ENCODE assay signal across 1 cellular context in the genomic region with DNA sequence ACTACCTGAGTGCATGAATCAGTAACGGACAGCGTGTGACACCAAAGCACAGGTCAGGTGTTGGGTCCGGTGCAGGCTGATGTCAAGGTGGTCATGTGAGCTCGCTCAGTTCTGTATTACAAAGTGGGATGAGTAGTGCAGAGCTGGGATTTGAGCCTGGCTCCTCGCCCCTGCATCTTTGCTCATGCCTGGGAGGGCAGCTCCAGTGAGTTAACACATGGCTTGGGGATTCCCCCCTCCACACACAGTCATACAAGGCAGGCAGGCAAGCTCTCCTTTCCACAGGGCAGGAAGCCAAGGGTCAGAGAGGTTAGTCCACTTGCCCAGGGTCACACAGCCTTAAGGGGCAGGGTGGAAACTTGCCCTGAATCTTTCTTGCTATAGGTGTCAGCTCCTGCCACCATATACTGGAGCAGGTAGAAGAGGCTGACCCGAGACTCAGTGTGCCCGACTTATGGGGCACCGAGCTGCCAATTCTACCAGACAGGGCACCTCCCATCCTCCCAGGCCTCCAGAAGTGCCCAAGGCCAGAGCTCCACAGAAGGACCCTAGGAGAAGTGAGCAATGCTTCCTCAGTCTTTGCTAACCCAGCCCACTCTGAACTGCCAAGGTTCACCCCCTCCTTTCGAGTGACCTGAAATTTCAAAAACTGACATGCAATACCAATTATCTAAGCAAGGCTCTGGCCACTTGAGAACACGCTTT.
A peak's percentile ranks its signal among the peaks of the same experiment; 100 is the strongest.
TF ChIP-seq lines count a peak whose summit lies in the region.

No MANE protein-coding gene starts in this region.

TF ChIP-seq in GM12878, 131 proteins besides CTCF, POLR2A, EP300 and RAD21:
- TF ChIP-seq, protein P1, sequence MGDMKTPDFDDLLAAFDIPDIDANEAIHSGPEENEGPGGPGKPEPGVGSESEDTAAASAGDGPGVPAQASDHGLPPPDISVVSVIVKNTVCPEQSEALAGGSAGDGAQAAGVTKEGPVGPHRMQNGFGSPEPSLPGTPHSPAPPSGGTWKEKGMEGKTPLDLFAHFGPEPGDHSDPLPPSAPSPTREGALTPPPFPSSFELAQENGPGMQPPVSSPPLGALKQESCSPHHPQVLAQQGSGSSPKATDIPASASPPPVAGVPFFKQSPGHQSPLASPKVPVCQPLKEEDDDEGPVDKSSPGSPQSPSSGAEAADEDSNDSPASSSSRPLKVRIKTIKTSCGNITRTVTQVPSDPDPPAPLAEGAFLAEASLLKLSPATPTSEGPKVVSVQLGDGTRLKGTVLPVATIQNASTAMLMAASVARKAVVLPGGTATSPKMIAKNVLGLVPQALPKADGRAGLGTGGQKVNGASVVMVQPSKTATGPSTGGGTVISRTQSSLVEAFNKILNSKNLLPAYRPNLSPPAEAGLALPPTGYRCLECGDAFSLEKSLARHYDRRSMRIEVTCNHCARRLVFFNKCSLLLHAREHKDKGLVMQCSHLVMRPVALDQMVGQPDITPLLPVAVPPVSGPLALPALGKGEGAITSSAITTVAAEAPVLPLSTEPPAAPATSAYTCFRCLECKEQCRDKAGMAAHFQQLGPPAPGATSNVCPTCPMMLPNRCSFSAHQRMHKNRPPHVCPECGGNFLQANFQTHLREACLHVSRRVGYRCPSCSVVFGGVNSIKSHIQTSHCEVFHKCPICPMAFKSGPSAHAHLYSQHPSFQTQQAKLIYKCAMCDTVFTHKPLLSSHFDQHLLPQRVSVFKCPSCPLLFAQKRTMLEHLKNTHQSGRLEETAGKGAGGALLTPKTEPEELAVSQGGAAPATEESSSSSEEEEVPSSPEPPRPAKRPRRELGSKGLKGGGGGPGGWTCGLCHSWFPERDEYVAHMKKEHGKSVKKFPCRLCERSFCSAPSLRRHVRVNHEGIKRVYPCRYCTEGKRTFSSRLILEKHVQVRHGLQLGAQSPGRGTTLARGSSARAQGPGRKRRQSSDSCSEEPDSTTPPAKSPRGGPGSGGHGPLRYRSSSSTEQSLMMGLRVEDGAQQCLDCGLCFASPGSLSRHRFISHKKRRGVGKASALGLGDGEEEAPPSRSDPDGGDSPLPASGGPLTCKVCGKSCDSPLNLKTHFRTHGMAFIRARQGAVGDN (IDR thresholded peaks at IDR 0.05), result no peak
- TF ChIP-seq ZZZ3 (IDR thresholded peaks at IDR 0.05; ENCODE audit: control insufficient read depth, insufficient read length, low read depth) (no peak), NFIC (IDR thresholded peaks at IDR 0.05; ENCODE audit: low read depth, low read length) (peak; percentile 26; the same call in 1 of the 2 replicates), SMAD1 (IDR thresholded peaks at IDR 0.05; ENCODE audit: low read depth, partially characterized antibody) (no peak), NFYA (IDR thresholded peaks at IDR 0.05; ENCODE audit: borderline replicate concordance, low read depth, low read length) (no peak), CEBPZ (IDR thresholded peaks at IDR 0.05; ENCODE audit: low read depth, low read length) (no peak), NR2F1 (conservative IDR thresholded peaks at IDR 0.05) (no peak), JUNB (IDR thresholded peaks at IDR 0.05) (no peak), TCF7 (IDR thresholded peaks at IDR 0.05; ENCODE audit: borderline replicate concordance) (no peak), RUNX3 (IDR thresholded peaks at IDR 0.05; ENCODE audit: low read length) (no peak), EED (IDR thresholded peaks at IDR 0.05; ENCODE audit: low read depth) (no peak)
- TF ChIP-seq, protein P2, sequence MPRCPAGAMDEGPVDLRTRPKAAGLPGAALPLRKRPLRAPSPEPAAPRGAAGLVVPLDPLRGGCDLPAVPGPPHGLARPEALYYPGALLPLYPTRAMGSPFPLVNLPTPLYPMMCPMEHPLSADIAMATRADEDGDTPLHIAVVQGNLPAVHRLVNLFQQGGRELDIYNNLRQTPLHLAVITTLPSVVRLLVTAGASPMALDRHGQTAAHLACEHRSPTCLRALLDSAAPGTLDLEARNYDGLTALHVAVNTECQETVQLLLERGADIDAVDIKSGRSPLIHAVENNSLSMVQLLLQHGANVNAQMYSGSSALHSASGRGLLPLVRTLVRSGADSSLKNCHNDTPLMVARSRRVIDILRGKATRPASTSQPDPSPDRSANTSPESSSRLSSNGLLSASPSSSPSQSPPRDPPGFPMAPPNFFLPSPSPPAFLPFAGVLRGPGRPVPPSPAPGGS (IDR thresholded peaks at IDR 0.05; ENCODE audit: borderline replicate concordance, insufficient read depth, low read depth, low read length, poor library complexity, severe bottlenecking), result peak; percentile 92
- TF ChIP-seq, protein P3, sequence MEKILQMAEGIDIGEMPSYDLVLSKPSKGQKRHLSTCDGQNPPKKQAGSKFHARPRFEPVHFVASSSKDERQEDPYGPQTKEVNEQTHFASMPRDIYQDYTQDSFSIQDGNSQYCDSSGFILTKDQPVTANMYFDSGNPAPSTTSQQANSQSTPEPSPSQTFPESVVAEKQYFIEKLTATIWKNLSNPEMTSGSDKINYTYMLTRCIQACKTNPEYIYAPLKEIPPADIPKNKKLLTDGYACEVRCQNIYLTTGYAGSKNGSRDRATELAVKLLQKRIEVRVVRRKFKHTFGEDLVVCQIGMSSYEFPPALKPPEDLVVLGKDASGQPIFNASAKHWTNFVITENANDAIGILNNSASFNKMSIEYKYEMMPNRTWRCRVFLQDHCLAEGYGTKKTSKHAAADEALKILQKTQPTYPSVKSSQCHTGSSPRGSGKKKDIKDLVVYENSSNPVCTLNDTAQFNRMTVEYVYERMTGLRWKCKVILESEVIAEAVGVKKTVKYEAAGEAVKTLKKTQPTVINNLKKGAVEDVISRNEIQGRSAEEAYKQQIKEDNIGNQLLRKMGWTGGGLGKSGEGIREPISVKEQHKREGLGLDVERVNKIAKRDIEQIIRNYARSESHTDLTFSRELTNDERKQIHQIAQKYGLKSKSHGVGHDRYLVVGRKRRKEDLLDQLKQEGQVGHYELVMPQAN (conservative IDR thresholded peaks at IDR 0.05), result no peak
- TF ChIP-seq, protein P4, sequence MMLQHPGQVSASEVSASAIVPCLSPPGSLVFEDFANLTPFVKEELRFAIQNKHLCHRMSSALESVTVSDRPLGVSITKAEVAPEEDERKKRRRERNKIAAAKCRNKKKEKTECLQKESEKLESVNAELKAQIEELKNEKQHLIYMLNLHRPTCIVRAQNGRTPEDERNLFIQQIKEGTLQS (IDR thresholded peaks at IDR 0.05; ENCODE audit: borderline replicate concordance, extremely low read depth, low read depth, low read length), result no peak
